In genomic region chr14:32259368-32260013, GRCh38 we compare ENCODE assay signal across 9 cellular contexts. TPM values are rescaled to one million over a fixed set of nuclear protein-coding genes. Genes with fewer than 3 reads are reported as not detected.
DNase-seq lines count a peak whose midpoint lies in the region; ATAC-seq lines count a peak whose summit lies in the region.
"Had no signal": no experiment of that assay in that cellular context is flagged by ENCODE, and none has a peak within 500 bp of the region (broad histone marks: within the 10 kb centered on the region; RNA-seq: fewer than 3 reads in every experiment).

No MANE protein-coding gene starts in this region.

- peaks cover 13% of the 10 kb centered on the region for H3K4me1 ChIP-seq in SJCRH30

- no peaks in the 10 kb centered on the region for H3K27me3 ChIP-seq in SJCRH30

- DNase-seq in EH (ENCODE audit: low read depth) (peak; percentile 69), SJCRH30 (peak; percentile 26 to 65), iPS-NIHi11 (ENCODE audit: low spot score) (peak; percentile 23), NCI-H345 (lab: John Stamatoyannopoulos, UW) (no peak), HK-2 (ENCODE audit: unreplicated experiment) (no peak)
- DNase-seq in activated effector memory CD4-positive, alpha-beta T cell treated with Interleukin-2 at 50 U/mL for 16 hours, result no peak
- DNase-seq: left cardiac atrium had no signal

- H3K27ac ChIP-seq in SJCRH30, result no peak overlapping the region

- no peak overlapping the region for H3K4me3 ChIP-seq in SJCRH30

- no peaks in the 10 kb centered on the region for H3K36me3 ChIP-seq in SJCRH30

- H3K9me3 ChIP-seq in SJCRH30 (replicated peaks), result no peaks in the 10 kb centered on the region

- peak; percentile 66 for ATAC-seq in GM19328 (IDR thresholded peaks at IDR 0.05; ENCODE audit: unreplicated experiment)
- ATAC-seq in HG03097 (IDR thresholded peaks at IDR 0.05; ENCODE audit: low FRiP score, unreplicated experiment), result peak; percentile 76

RNA-seq across cellular contexts. Expression of gene RNU6-8, which starts 56.4 kb away (rescaled TPM):
- not detected in 2 replicates for total RNA-seq in SJCRH30 (2014; rRNA removed; shearing (Covaris generic))
- total RNA-seq: left cardiac atrium had no signal

RNA-seq across cellular contexts. Expression of gene RNU6-7, which starts 57.6 kb away (rescaled TPM):
- not detected in 2 replicates for total RNA-seq in SJCRH30 (2014; rRNA removed; shearing (Covaris generic))
- total RNA-seq: left cardiac atrium had no signal

Comparison
In these comparisons a context has a peak if more than half of its experiments do, and no peak if none do; other contexts are left out.
1. DNase-seq: peak in EH (single experiment), SJCRH30 (2 of 2) and iPS-NIHi11 (single experiment); none in NCI-H345 (single experiment), HK-2 (single experiment) and activated effector memory CD4-positive, alpha-beta T cell treated with Interleukin-2 at 50 U/mL for 16 hours (single experiment).